23 cellular contexts compared by ENCODE assay signal in the genomic region with DNA sequence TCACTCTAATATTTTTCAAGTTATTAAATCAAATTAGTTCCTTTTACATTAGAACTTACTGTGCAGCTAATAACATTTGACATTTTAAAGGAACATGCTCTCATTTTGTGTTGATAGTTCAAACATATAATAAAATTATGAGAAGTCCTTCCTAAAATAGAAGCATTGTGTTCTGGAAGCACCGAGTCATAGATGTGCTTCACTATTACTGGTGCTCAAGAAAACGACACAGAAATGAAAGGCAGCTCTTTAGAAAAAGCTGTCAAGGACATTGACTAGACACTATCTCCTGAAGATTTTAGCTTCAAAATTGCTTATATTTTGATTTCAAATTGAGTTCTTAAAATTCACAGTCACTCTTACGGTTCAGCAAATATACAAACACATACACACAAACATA.
A peak's percentile ranks its signal among the peaks of the same experiment; 100 is the strongest.
DNase-seq lines count a peak whose midpoint lies in the region; ATAC-seq, FAIRE-seq and TF ChIP-seq lines count a peak whose summit lies in the region.
"Had no signal": no experiment of that assay in that cellular context is flagged by ENCODE, and none has a peak within 500 bp of the region (broad histone marks: within the 10 kb centered on the region; RNA-seq: fewer than 3 reads in every experiment).

No MANE protein-coding gene starts in this region.

- H3K9me1 ChIP-seq in K562 (ENCODE audit: control insufficient read depth, insufficient read depth, low read length), result peaks cover 3% of the 10 kb centered on the region

- WGBS in K562 (ENCODE audit: insufficient coverage, low coverage, missing lambda C conversion rate), result 79% methylated on average over 3 of the region's 3 CpGs

- H3K36me3 ChIP-seq in breast epithelium (no peaks in the 10 kb centered on the region), K562 (ENCODE audit: control insufficient read depth, insufficient read depth, low read length) (peaks cover 50% of the 10 kb centered on the region)
- H3K36me3 ChIP-seq: SJCRH30 had no signal

- CTCF ChIA-PET in MCF 10A (lab: Yijun Ruan, JAX), result no interaction called here
- CTCF ChIA-PET in K562 (lab: Yijun Ruan, JAX; ENCODE audit: low intra/inter-chr PET ratio), result no interaction called here
- CTCF ChIA-PET in activated CD8-positive, alpha-beta memory T cell treated with anti-CD3 and anti-CD28 coated beads, Interleukin-2, amount 10 ng/mL, durations not matched to agents 7 days and 5 days (lab: Charles Lee), result no interaction called here

- H3K27me3 Mint-ChIP-seq in MCF 10A (ENCODE audit: insufficient read depth, unreplicated experiment), result no peaks in the 10 kb centered on the region
- no peaks in the 10 kb centered on the region for H3K27me3 Mint-ChIP-seq in activated CD8-positive, alpha-beta memory T cell treated with anti-CD3 and anti-CD28 coated beads, Interleukin-2, amount 10 ng/mL, durations not matched to agents 7 days and 5 days
- H3K27me3 Mint-ChIP-seq: CD8-positive, alpha-beta memory T cell had no signal

- ATAC-seq in K562 (no peak), GM21528 (IDR thresholded peaks at IDR 0.05; ENCODE audit: low FRiP score, unreplicated experiment) (no peak), GM21390 (IDR thresholded peaks at IDR 0.05; ENCODE audit: unreplicated experiment) (no peak)
- no peak for ATAC-seq in activated CD8-positive, alpha-beta memory T cell treated with anti-CD3 and anti-CD28 coated beads, Interleukin-2, amount 10 ng/mL, durations not matched to agents 7 days and 5 days

- BruUV-seq in MCF 10A (replicated peaks; lab: Mats Ljungman, UMichigan) (no TSS peak), K562 (replicated peaks; lab: Mats Ljungman, UMichigan) (no TSS peak)

- TF ChIP-seq POLR2A in breast epithelium (IDR thresholded peaks at IDR 0.05) (no peak), K562 (conservative IDR thresholded peaks at IDR 0.05) (no peak)

- H3K4me1 ChIP-seq in breast epithelium (no peaks in the 10 kb centered on the region), K562 (replicated peaks in 1 of 2; ENCODE audit: control insufficient read depth in 2 of 2, insufficient read depth in 2 of 2, low read length in 2 of 2) (no peaks in the 10 kb centered on the region)
- H3K4me1 ChIP-seq: SJCRH30 had no signal

- H3K36me3 Mint-ChIP-seq in MCF 10A (ENCODE audit: insufficient read depth, unreplicated experiment), result peaks cover 17% of the 10 kb centered on the region
- peaks cover 9% of the 10 kb centered on the region for H3K36me3 Mint-ChIP-seq in activated CD8-positive, alpha-beta memory T cell treated with anti-CD3 and anti-CD28 coated beads, Interleukin-2, amount 10 ng/mL, durations not matched to agents 7 days and 5 days

- no peak overlapping the region for H3K9ac ChIP-seq in K562 (ENCODE audit: insufficient read depth in 1 of 2, low read depth in 2 of 2, low read length in 2 of 2)

- intact Hi-C loops in MCF 10A (cut with micrococcal nuclease) (no loop called here), breast epithelium (cut with DNase I; ENCODE audit: low total_unique reads) (no loop called here), K562 (cut with micrococcal nuclease) (no loop called here)

- no peaks in the 10 kb centered on the region for H4K20me1 ChIP-seq in K562 (replicated peaks; ENCODE audit: control insufficient read depth, insufficient read depth, low read length)

- TF ChIP-seq EP300 in K562 (IDR thresholded peaks at IDR 0.05; ENCODE audit: low read length), result no peak

- H3K9me3 Mint-ChIP-seq in MCF 10A (ENCODE audit: unreplicated experiment), result no peaks in the 10 kb centered on the region
- H3K9me3 Mint-ChIP-seq in activated CD8-positive, alpha-beta memory T cell treated with anti-CD3 and anti-CD28 coated beads, Interleukin-2, amount 10 ng/mL, durations not matched to agents 7 days and 5 days (ENCODE audit: low read depth), result no peaks in the 10 kb centered on the region
- H3K9me3 Mint-ChIP-seq: CD8-positive, alpha-beta memory T cell had no signal

- H2AFZ ChIP-seq in K562 (ENCODE audit: low read depth, low read length), result no peak overlapping the region

- no peak overlapping the region for H3K4me3 Mint-ChIP-seq in MCF 10A (ENCODE audit: unreplicated experiment)
- H3K4me3 Mint-ChIP-seq in activated CD8-positive, alpha-beta memory T cell treated with anti-CD3 and anti-CD28 coated beads, Interleukin-2, amount 10 ng/mL, durations not matched to agents 7 days and 5 days, result no peak overlapping the region
- H3K4me3 Mint-ChIP-seq: CD8-positive, alpha-beta memory T cell had no signal

- H3K27ac Mint-ChIP-seq in MCF 10A (ENCODE audit: low read depth, unreplicated experiment), result peak overlapping the region; percentile 71
- no peak overlapping the region for H3K27ac Mint-ChIP-seq in activated CD8-positive, alpha-beta memory T cell treated with anti-CD3 and anti-CD28 coated beads, Interleukin-2, amount 10 ng/mL, durations not matched to agents 7 days and 5 days
- H3K27ac Mint-ChIP-seq: CD8-positive, alpha-beta memory T cell had no signal

- H3K9me3 ChIP-seq in breast epithelium, result peaks cover 0 to 6% of the 10 kb centered on the region in 2 donors
- no peaks in the 10 kb centered on the region for H3K9me3 ChIP-seq in K562 (replicated peaks; ENCODE audit: control insufficient read depth, insufficient read depth, low read depth, low read length)
- H3K9me3 ChIP-seq: SJCRH30 had no signal

- no peak overlapping the region for H3K4me2 ChIP-seq in K562 (ENCODE audit: insufficient read depth, low read length)

- H3K4me3 ChIP-seq in breast epithelium (no peak overlapping the region), K562 (no peak overlapping the region)
- H3K4me3 ChIP-seq: SJCRH30 had no signal

- H3K27ac ChIP-seq in breast epithelium (no peak overlapping the region), K562 (ENCODE audit: extremely low read depth, low read depth, low read length) (no peak overlapping the region)
- H3K27ac ChIP-seq: C4-2B, HL-60, SJCRH30 had no signal

- peaks cover 6% of the 10 kb centered on the region for H3K4me1 Mint-ChIP-seq in MCF 10A (ENCODE audit: insufficient read depth, unreplicated experiment)
- H3K4me1 Mint-ChIP-seq in activated CD8-positive, alpha-beta memory T cell treated with anti-CD3 and anti-CD28 coated beads, Interleukin-2, amount 10 ng/mL, durations not matched to agents 7 days and 5 days, result peaks cover 5% of the 10 kb centered on the region
- H3K4me1 Mint-ChIP-seq: CD8-positive, alpha-beta memory T cell had no signal

- H3K27me3 ChIP-seq in breast epithelium (no peaks in the 10 kb centered on the region), K562 (ENCODE audit: control insufficient read depth in 2 of 2, insufficient read depth in 2 of 2, low read length in 2 of 2) (no peaks in the 10 kb centered on the region)
- H3K27me3 ChIP-seq: SJCRH30 had no signal

- TF ChIP-seq CTCF in MCF 10A (IDR thresholded peaks at IDR 0.05; ENCODE audit: unreplicated experiment), result no peak
- no peak for TF ChIP-seq CTCF in breast epithelium (IDR thresholded peaks at IDR 0.05)
- no peak for TF ChIP-seq CTCF in K562 (IDR thresholded peaks at IDR 0.05 in 2 of 3, conservative IDR thresholded peaks at IDR 0.05 in 1 of 3; ENCODE audit: insufficient read depth in 2 of 3, low read depth in 1 of 3, low read length in 3 of 3)

- POLR2A ChIA-PET in MCF 10A (lab: Yijun Ruan, JAX) (no interaction called here), K562 (lab: Yijun Ruan, JAX) (interaction anchor here (1.1 to 1.5 kb wide), 2 partner anchors 9 to 14 kb away, joined by 3 to 5 read pairs; no protein-coding TSS in a partner anchor)

- no peaks in the 10 kb centered on the region for H3K79me2 ChIP-seq in K562 (ENCODE audit: control insufficient read depth, insufficient read depth, low read length)

- peak; percentile 11 for FAIRE-seq in K562 (lab: Jason Lieb, UNC)
- FAIRE-seq: GM18507, RCC 7860 had no signal

- DNase-seq in MCF 10A (ENCODE audit: unreplicated experiment) (no peak), breast epithelium (ENCODE audit: low spot score in 2 of 2) (no peak), K562 (ENCODE audit: extremely low read depth in 1 of 4, low spot score in 3 of 4) (no peak), iris pigment epithelial cell (ENCODE audit: low read depth) (peak; percentile 14), T-helper 1 cell (no peak)
- DNase-seq in activated CD8-positive, alpha-beta memory T cell treated with anti-CD3 and anti-CD28 coated beads, Interleukin-2, amount 10 ng/mL, durations not matched to agents 7 days and 5 days, result no peak
- DNase-seq: Calu3; CD8-positive, alpha-beta memory T cell; GDM1; H7; KG1; NCI-H1694; NCI-H2081 treated with DMSO at 0.1 percent for 48 hours; NCI-H446; NCI-H526; OCI-M1; SJCRH30 had no signal

- no peak for TF ChIP-seq RAD21 in K562 (CRISPR knock-in tag; conservative IDR thresholded peaks at IDR 0.05 in 1 of 2, IDR thresholded peaks at IDR 0.05 in 1 of 2)

- in situ Hi-C loops in K562 (cut with MboI), result no loop called here

TF ChIP-seq in K562, 482 proteins besides CTCF, POLR2A, EP300 and RAD21 (continues in another document):
- no peak for TF ChIP-seq ZNF197 (CRISPR knock-in tag; IDR thresholded peaks at IDR 0.05; ENCODE audit: low read depth)
- no peak for TF ChIP-seq ASH1L (IDR thresholded peaks at IDR 0.05; ENCODE audit: borderline replicate concordance, low read depth, partially characterized antibody)
- TF ChIP-seq IFI16 (CRISPR knock-in tag; IDR thresholded peaks at IDR 0.05), result no peak
- no peak for TF ChIP-seq ZNF354B (CRISPR knock-in tag; IDR thresholded peaks at IDR 0.05)
- TF ChIP-seq, protein P1, sequence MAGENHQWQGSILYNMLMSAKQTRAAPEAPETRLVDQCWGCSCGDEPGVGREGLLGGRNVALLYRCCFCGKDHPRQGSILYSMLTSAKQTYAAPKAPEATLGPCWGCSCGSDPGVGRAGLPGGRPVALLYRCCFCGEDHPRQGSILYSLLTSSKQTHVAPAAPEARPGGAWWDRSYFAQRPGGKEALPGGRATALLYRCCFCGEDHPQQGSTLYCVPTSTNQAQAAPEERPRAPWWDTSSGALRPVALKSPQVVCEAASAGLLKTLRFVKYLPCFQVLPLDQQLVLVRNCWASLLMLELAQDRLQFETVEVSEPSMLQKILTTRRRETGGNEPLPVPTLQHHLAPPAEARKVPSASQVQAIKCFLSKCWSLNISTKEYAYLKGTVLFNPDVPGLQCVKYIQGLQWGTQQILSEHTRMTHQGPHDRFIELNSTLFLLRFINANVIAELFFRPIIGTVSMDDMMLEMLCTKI (IDR thresholded peaks at IDR 0.05; ENCODE audit: partially characterized antibody), result no peak
- TF ChIP-seq SAP30 (IDR thresholded peaks at IDR 0.05; ENCODE audit: borderline replicate concordance, insufficient read depth, low read depth, low read length, poor library complexity, severe bottlenecking), result no peak
- no peak for TF ChIP-seq SREBF1 (IDR thresholded peaks at IDR 0.05; ENCODE audit: borderline replicate concordance, low read depth, low read length)
- TF ChIP-seq HNRNPK (IDR thresholded peaks at IDR 0.05; ENCODE audit: low read depth, low read length, poor library complexity, severe bottlenecking), result no peak
- TF ChIP-seq KAT2B (IDR thresholded peaks at IDR 0.05; ENCODE audit: low read depth, low read length), result no peak
- TF ChIP-seq, protein P2, sequence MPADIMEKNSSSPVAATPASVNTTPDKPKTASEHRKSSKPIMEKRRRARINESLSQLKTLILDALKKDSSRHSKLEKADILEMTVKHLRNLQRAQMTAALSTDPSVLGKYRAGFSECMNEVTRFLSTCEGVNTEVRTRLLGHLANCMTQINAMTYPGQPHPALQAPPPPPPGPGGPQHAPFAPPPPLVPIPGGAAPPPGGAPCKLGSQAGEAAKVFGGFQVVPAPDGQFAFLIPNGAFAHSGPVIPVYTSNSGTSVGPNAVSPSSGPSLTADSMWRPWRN (IDR thresholded peaks at IDR 0.05; ENCODE audit: low read depth), result no peak
